In genomic region chr4:87179751-87180150, GRCh38 we compare ENCODE assay signal across 24 cellular contexts. TPM values are rescaled to one million over a fixed set of nuclear protein-coding genes. Genes with fewer than 3 reads are reported as not detected.
DNase-seq lines count a peak whose midpoint lies in the region; FAIRE-seq and TF ChIP-seq lines count a peak whose summit lies in the region.
"Had no signal": no experiment of that assay in that cellular context is flagged by ENCODE, and none has a peak within 500 bp of the region (broad histone marks: within the 10 kb centered on the region; RNA-seq: fewer than 3 reads in every experiment).

No MANE protein-coding gene starts in this region.

- 21% methylated on average over 1 of the region's 1 CpG for WGBS in mammary epithelial cell (ENCODE audit: low coverage, missing lambda C conversion rate)
- 48 to 65% methylated on average over 1 of the region's 1 CpG for WGBS in esophagus squamous epithelium, 2 donors

- DNase-seq in mammary epithelial cell (peak; percentile 2), MCF 10A (ENCODE audit: unreplicated experiment) (no peak), amniotic epithelial cell (ENCODE audit: low read depth) (peak; percentile 21), fibroblast of the aortic adventitia (ENCODE audit: low read depth) (peak; percentile 27), neural progenitor cell (ENCODE audit: low spot score) (no peak), esophagus squamous epithelium (lab: John Stamatoyannopoulos, UW) (no peak), GM12891 (ENCODE audit: insufficient read length, low spot score) (no peak), mesothelial cell of epicardium (ENCODE audit: low spot score in 2 of 2, unreplicated experiment in 2 of 2) (no peak)
- DNase-seq: activated CD4-positive, alpha-beta T cell treated with anti-CD3 and anti-CD28 coated beads for 1 hour; activated CD8-positive, alpha-beta T cell treated with anti-CD3 and anti-CD28 coated beads, Interleukin-2, amount 10 ng/mL, durations not matched to agents 7 days and 5 days; activated naive CD8-positive, alpha-beta T cell treated with anti-CD3 and anti-CD28 coated beads, Interleukin-2, amount 10 ng/mL, durations not matched to agents 7 days and 5 days; foreskin keratinocyte; naive B cell; NCI-H1092; NCI-H1694 treated with DMSO at 0.1 percent for 48 hours; NCI-H2171; NCI-H510A; stimulated activated naive CD4-positive, alpha-beta T cell treated with Interleukin-2 at 50 U/mL for 16 hours; T-helper 17 cell; testis had no signal

- TF ChIP-seq POLR2A in esophagus squamous epithelium (IDR thresholded peaks at IDR 0.05) (no peak), GM12891 (IDR thresholded peaks at IDR 0.05; ENCODE audit: low read depth, low read length) (no peak)

- H3K27me3 Mint-ChIP-seq in MCF 10A (ENCODE audit: insufficient read depth, unreplicated experiment) (no peaks in the 10 kb centered on the region), neural progenitor cell (ENCODE audit: insufficient read depth, low read depth) (no peaks in the 10 kb centered on the region), mesothelial cell of epicardium (ENCODE audit: low read depth) (no peaks in the 10 kb centered on the region)
- H3K27me3 Mint-ChIP-seq: activated naive CD8-positive, alpha-beta T cell treated with anti-CD3 and anti-CD28 coated beads, Interleukin-2, amount 10 ng/mL, durations not matched to agents 7 days and 5 days; IgD-negative memory B cell; naive B cell; T-helper 17 cell had no signal

- BruUV-seq in mammary epithelial cell (replicated peaks; lab: Mats Ljungman, UMichigan) (no TSS peak), MCF 10A (replicated peaks; lab: Mats Ljungman, UMichigan) (no TSS peak)

- CTCF ChIA-PET in mammary epithelial cell (lab: Charles Lee; ENCODE audit: low non-redundant PET), result no interaction called here
- CTCF ChIA-PET in MCF 10A (lab: Yijun Ruan, JAX), result no interaction called here

- dilution Hi-C loops in mammary epithelial cell (cut with HindIII; ENCODE audit: low sequenced_read_pairs), result no loop called here

- H3K4me1 Mint-ChIP-seq in MCF 10A (ENCODE audit: insufficient read depth, unreplicated experiment), result no peaks in the 10 kb centered on the region
- H3K4me1 Mint-ChIP-seq in neural progenitor cell, result no peaks in the 10 kb centered on the region
- no peaks in the 10 kb centered on the region for H3K4me1 Mint-ChIP-seq in mesothelial cell of epicardium
- H3K4me1 Mint-ChIP-seq: GM23338, naive B cell had no signal

- H3K27me3 ChIP-seq in mammary epithelial cell (ENCODE audit: insufficient read depth, low read length) (no peaks in the 10 kb centered on the region), neural progenitor cell (no peaks in the 10 kb centered on the region), esophagus squamous epithelium (no peaks in the 10 kb centered on the region)
- H3K27me3 ChIP-seq: foreskin keratinocyte, testis had no signal

- H3K4me3 Mint-ChIP-seq in MCF 10A (ENCODE audit: unreplicated experiment) (no peak overlapping the region), neural progenitor cell (no peak overlapping the region), mesothelial cell of epicardium (no peak overlapping the region)
- H3K4me3 Mint-ChIP-seq: activated CD8-positive, alpha-beta T cell treated with anti-CD3 and anti-CD28 coated beads, Interleukin-2, amount 10 ng/mL, durations not matched to agents 7 days and 5 days; activated naive CD8-positive, alpha-beta T cell treated with anti-CD3 and anti-CD28 coated beads, Interleukin-2, amount 10 ng/mL, durations not matched to agents 7 days and 5 days; GM23338; IgD-negative memory B cell; naive B cell; T-helper 17 cell had no signal

- H3K4me1 ChIP-seq in mammary epithelial cell (ENCODE audit: insufficient read depth, low read length), result no peaks in the 10 kb centered on the region
- H3K4me1 ChIP-seq in neural progenitor cell, result peaks cover 13% of the 10 kb centered on the region
- H3K4me1 ChIP-seq in esophagus squamous epithelium, result no peaks in the 10 kb centered on the region
- H3K4me1 ChIP-seq: foreskin keratinocyte, prostate gland, testis had no signal

- H3K27ac Mint-ChIP-seq in MCF 10A (ENCODE audit: low read depth, unreplicated experiment) (no peak overlapping the region), neural progenitor cell (no peak overlapping the region), mesothelial cell of epicardium (no peak overlapping the region)
- H3K27ac Mint-ChIP-seq: activated CD8-positive, alpha-beta T cell treated with anti-CD3 and anti-CD28 coated beads, Interleukin-2, amount 10 ng/mL, durations not matched to agents 7 days and 5 days; activated naive CD8-positive, alpha-beta T cell treated with anti-CD3 and anti-CD28 coated beads, Interleukin-2, amount 10 ng/mL, durations not matched to agents 7 days and 5 days; GM23338; IgD-negative memory B cell; T-helper 17 cell had no signal

- intact Hi-C loops in mammary epithelial cell (cut with micrococcal nuclease), result no loop called here
- intact Hi-C loops in MCF 10A (cut with micrococcal nuclease), result no loop called here
- intact Hi-C loops in esophagus squamous epithelium (cut with DNase I), result no loop called here

- no peak overlapping the region for H3K27ac ChIP-seq in mammary epithelial cell (ENCODE audit: insufficient read depth, low read depth, low read length)
- no peak overlapping the region for H3K27ac ChIP-seq in neural progenitor cell
- no peak overlapping the region for H3K27ac ChIP-seq in esophagus squamous epithelium
- H3K27ac ChIP-seq: foreskin keratinocyte, prostate gland, testis had no signal

- no peaks in the 10 kb centered on the region for H4K20me1 ChIP-seq in mammary epithelial cell (ENCODE audit: insufficient read depth, low read length)
- H4K20me1 ChIP-seq in neural progenitor cell (ENCODE audit: low read depth), result no peaks in the 10 kb centered on the region

- H3K4me2 ChIP-seq in mammary epithelial cell (ENCODE audit: insufficient read depth, low read depth, low read length) (no peak overlapping the region), neural progenitor cell (no peak overlapping the region)
- H3K4me2 ChIP-seq: GM23338 had no signal

- no peaks in the 10 kb centered on the region for H3K9me3 ChIP-seq in mammary epithelial cell (replicated peaks; ENCODE audit: insufficient read depth, low read length)
- H3K9me3 ChIP-seq in neural progenitor cell (ENCODE audit: low read depth), result no peaks in the 10 kb centered on the region
- H3K9me3 ChIP-seq in esophagus squamous epithelium, result no peaks in the 10 kb centered on the region
- H3K9me3 ChIP-seq: prostate gland, testis had no signal

- H3K79me2 ChIP-seq in mammary epithelial cell (ENCODE audit: insufficient read depth, low read length), result no peaks in the 10 kb centered on the region
- H3K79me2 ChIP-seq in neural progenitor cell (ENCODE audit: low read depth), result no peaks in the 10 kb centered on the region

- no peaks in the 10 kb centered on the region for H3F3A ChIP-seq in neural progenitor cell (ENCODE audit: low read depth)

- H3K4me3 ChIP-seq in mammary epithelial cell (replicated peaks in 1 of 3; ENCODE audit: insufficient read depth in 1 of 3, low read depth in 2 of 3, low read length in 3 of 3), result no peak overlapping the region
- no peak overlapping the region for H3K4me3 ChIP-seq in fibroblast of the aortic adventitia (ENCODE audit: low read depth, low read length)
- H3K4me3 ChIP-seq in neural progenitor cell, result no peak overlapping the region
- no peak overlapping the region for H3K4me3 ChIP-seq in esophagus squamous epithelium
- H3K4me3 ChIP-seq: GM23338, prostate gland, testis had no signal

- no peak for FAIRE-seq in GM12891 (lab: Jason Lieb, UNC)
- FAIRE-seq: urothelium cell line had no signal

- in situ Hi-C loops in mammary epithelial cell (cut with MboI; ENCODE audit: low sequenced_read_pairs in 2 of 2), result no loop called here

- H3K36me3 Mint-ChIP-seq in MCF 10A (ENCODE audit: insufficient read depth, unreplicated experiment) (no peaks in the 10 kb centered on the region), neural progenitor cell (peaks cover 6% of the 10 kb centered on the region), mesothelial cell of epicardium (peaks cover 15% of the 10 kb centered on the region)

- H3K9ac ChIP-seq in mammary epithelial cell (ENCODE audit: insufficient read depth, low read length), result no peak overlapping the region
- no peak overlapping the region for H3K9ac ChIP-seq in neural progenitor cell

- TF ChIP-seq CTCF in mammary epithelial cell (conservative IDR thresholded peaks at IDR 0.05 in 1 of 2, IDR thresholded peaks at IDR 0.05 in 1 of 2; ENCODE audit: extremely low read depth in 1 of 2, insufficient read depth in 1 of 2, low read depth in 1 of 2, low read length in 2 of 2) (no peak), MCF 10A (IDR thresholded peaks at IDR 0.05; ENCODE audit: unreplicated experiment) (no peak), fibroblast of the aortic adventitia (IDR thresholded peaks at IDR 0.05; ENCODE audit: insufficient read depth, low read length) (no peak), neural progenitor cell (IDR thresholded peaks at IDR 0.05) (no peak), esophagus squamous epithelium (IDR thresholded peaks at IDR 0.05) (no peak), mesothelial cell of epicardium (IDR thresholded peaks at IDR 0.05; ENCODE audit: unreplicated experiment) (no peak)

- H2AFZ ChIP-seq in mammary epithelial cell (ENCODE audit: low read depth, low read length) (no peak overlapping the region), neural progenitor cell (replicated peaks) (no peak overlapping the region)
- H2AFZ ChIP-seq: GM23338 had no signal

- H3K36me3 ChIP-seq in mammary epithelial cell (ENCODE audit: insufficient read depth, low read length), result no peaks in the 10 kb centered on the region
- H3K36me3 ChIP-seq in neural progenitor cell, result peaks cover 2% of the 10 kb centered on the region
- peaks cover 0 to 24% (median 0%) of the 10 kb centered on the region in 3 donors for H3K36me3 ChIP-seq in esophagus squamous epithelium
- H3K36me3 ChIP-seq: prostate gland had no signal

- POLR2A ChIA-PET in MCF 10A (lab: Yijun Ruan, JAX), result no interaction called here

- no peaks in the 10 kb centered on the region for H3K9me3 Mint-ChIP-seq in MCF 10A (ENCODE audit: unreplicated experiment)
- no peaks in the 10 kb centered on the region for H3K9me3 Mint-ChIP-seq in neural progenitor cell
- peaks cover 7% of the 10 kb centered on the region for H3K9me3 Mint-ChIP-seq in mesothelial cell of epicardium
- H3K9me3 Mint-ChIP-seq: activated naive CD8-positive, alpha-beta T cell treated with anti-CD3 and anti-CD28 coated beads, Interleukin-2, amount 10 ng/mL, durations not matched to agents 7 days and 5 days; GM23338; IgD-negative memory B cell; naive B cell had no signal

TF ChIP-seq in GM12891, 5 proteins besides CTCF, POLR2A, EP300 and RAD21 (continues in another document):
- TF ChIP-seq PAX5 (IDR thresholded peaks at IDR 0.05; ENCODE audit: insufficient read depth, low read length, severe bottlenecking) (no peak), POU2F2 (IDR thresholded peaks at IDR 0.05; ENCODE audit: low read depth, low read length) (no peak)

RNA-seq across cellular contexts. Expression of gene KLHL8, which starts 40.7 kb away (rescaled TPM):
- total RNA-seq in mammary epithelial cell, result 10 to 100 TPM in 1 of 2 donors, 1 to 10 TPM in 1; 6.5 to 10.8 TPM
- polyA plus RNA-seq in mammary epithelial cell, result 3.5 TPM
- 8.6 TPM for polyA minus RNA-seq in mammary epithelial cell
- 12.9 and 14.9 TPM in 2 replicates for total RNA-seq in MCF 10A (2022)
- 10.1 and 62.4 TPM in 2 replicates for total RNA-seq in fibroblast of the aortic adventitia (ENCODE audit: low replicate concordance)
- 11.0 and 20.3 TPM in 2 replicates for total RNA-seq in neural progenitor cell (ENCODE audit: low replicate concordance)
- 1 to 10 TPM; 4.4 to 9.9 (median 6.9) TPM for total RNA-seq in esophagus squamous epithelium
- polyA plus RNA-seq in GM12891 (2012; ENCODE audit: low read depth, missing spikeins), result 3.9 TPM
- total RNA-seq in mesothelial cell of epicardium, result 13.0 to 15.2 TPM (median 14.4 TPM) in 3 replicates

Comparison
In these comparisons a context has a peak if more than half of its experiments do, and no peak if none do; other contexts are left out.
1. DNase-seq: peak in mammary epithelial cell (single experiment), amniotic epithelial cell (single experiment) and fibroblast of the aortic adventitia (single experiment); none in MCF 10A (single experiment), neural progenitor cell (single experiment), esophagus squamous epithelium (single experiment), GM12891 (single experiment) and mesothelial cell of epicardium (0 of 2).